Comparison of ENCODE assay signal across 22 cellular contexts in the genomic region with DNA sequence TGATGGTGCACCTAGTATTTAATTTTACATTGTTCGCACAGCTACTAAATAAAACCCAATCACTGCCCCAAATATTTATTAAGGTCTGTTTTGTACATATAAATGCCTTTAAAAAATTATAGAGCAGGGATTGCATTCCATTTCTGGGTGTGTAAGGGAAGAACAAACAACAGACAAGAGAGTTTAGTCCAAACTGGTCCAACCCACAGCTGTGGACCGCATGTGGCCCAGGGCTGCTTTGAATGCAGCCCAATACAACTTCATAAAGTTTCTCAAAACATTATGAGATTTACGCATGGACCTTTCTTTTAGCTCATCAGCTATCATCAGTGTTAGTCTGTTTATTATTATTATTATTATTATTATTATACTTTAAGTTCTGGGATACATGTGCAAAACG.
"Had no signal": no experiment of that assay in that cellular context is flagged by ENCODE, and none has a peak within 500 bp of the region (broad histone marks: within the 10 kb centered on the region; RNA-seq: fewer than 3 reads in every experiment).

No MANE protein-coding gene starts in this region.

- H3K27ac ChIP-seq: brain microvascular endothelial cell, heart right ventricle, left ventricle myocardium inferior, tibial nerve, uterus had no signal

- H3K4me3 Mint-ChIP-seq: activated CD4-positive, alpha-beta T cell treated with anti-CD3 and anti-CD28 coated beads, Interleukin-2, amount 10 ng/mL, durations not matched to agents 7 days and 5 days; activated CD8-positive, alpha-beta T cell treated with anti-CD3 and anti-CD28 coated beads, Interleukin-2, amount 10 ng/mL, durations not matched to agents 7 days and 5 days; activated naive CD4-positive, alpha-beta T cell treated with anti-CD3 and anti-CD28 coated beads, Interleukin-2, amount 10 ng/mL, durations not matched to agents 7 days and 5 days; activated naive CD8-positive, alpha-beta T cell treated with anti-CD3 and anti-CD28 coated beads, Interleukin-2, amount 50 U/mL, for 24 hours; activated T-cell treated with anti-CD3 and anti-CD28 coated beads, Interleukin-2, amount 50 U/mL, for 24 hours; dendritic cell treated with granulocyte-macrophage colony-stimulating factor and Interleukin-4, amounts not matched to agents 40 ng/mL and 50 ng/mL, for 4 days; nephron progenitor cell; T-helper 1 cell treated with Interleukin-12 subunit alpha and Interleukin-12 subunit beta and Interleukin-4 antibody, amounts not matched to agents 30 μg/mL and 1 μg/mL, for 36 hours had no signal

- H3K4me1 ChIP-seq: heart right ventricle, left ventricle myocardium inferior, tibial nerve, uterus had no signal

- H3K27ac Mint-ChIP-seq: activated CD4-positive, alpha-beta T cell treated with anti-CD3 and anti-CD28 coated beads, Interleukin-2, amount 10 ng/mL, durations not matched to agents 7 days and 5 days; activated CD8-positive, alpha-beta T cell treated with anti-CD3 and anti-CD28 coated beads, Interleukin-2, amount 10 ng/mL, durations not matched to agents 7 days and 5 days; activated naive CD4-positive, alpha-beta T cell treated with anti-CD3 and anti-CD28 coated beads, Interleukin-2, amount 10 ng/mL, durations not matched to agents 7 days and 5 days; activated naive CD8-positive, alpha-beta T cell treated with anti-CD3 and anti-CD28 coated beads, Interleukin-2, amount 50 U/mL, for 24 hours; activated T-cell treated with anti-CD3 and anti-CD28 coated beads, Interleukin-2, amount 50 U/mL, for 24 hours; dendritic cell treated with granulocyte-macrophage colony-stimulating factor and Interleukin-4, amounts not matched to agents 40 ng/mL and 50 ng/mL, for 4 days; T-helper 1 cell treated with Interleukin-12 subunit alpha and Interleukin-12 subunit beta and Interleukin-4 antibody, amounts not matched to agents 30 μg/mL and 1 μg/mL, for 36 hours had no signal

- ATAC-seq: activated CD8-positive, alpha-beta T cell treated with anti-CD3 and anti-CD28 coated beads, Interleukin-2, amount 10 ng/mL, durations not matched to agents 7 days and 5 days; activated naive CD8-positive, alpha-beta T cell treated with anti-CD3 and anti-CD28 coated beads, Interleukin-2, amount 50 U/mL, for 24 hours; heart right ventricle; stimulated activated naive CD8-positive, alpha-beta T cell treated with anti-CD3 and anti-CD28 coated beads, Interleukin-15, Interleukin-2, amounts not matched to agents 100 U/mL and 50 U/mL, for 24 hours had no signal

- H3K27me3 Mint-ChIP-seq: activated CD4-positive, alpha-beta T cell treated with anti-CD3 and anti-CD28 coated beads, Interleukin-2, amount 10 ng/mL, durations not matched to agents 7 days and 5 days; activated naive CD4-positive, alpha-beta T cell treated with anti-CD3 and anti-CD28 coated beads, Interleukin-2, amount 10 ng/mL, durations not matched to agents 7 days and 5 days; activated naive CD8-positive, alpha-beta T cell treated with anti-CD3 and anti-CD28 coated beads, Interleukin-2, amount 50 U/mL, for 24 hours; activated T-cell treated with anti-CD3 and anti-CD28 coated beads, Interleukin-2, amount 50 U/mL, for 24 hours; dendritic cell treated with granulocyte-macrophage colony-stimulating factor and Interleukin-4, amounts not matched to agents 40 ng/mL and 50 ng/mL, for 4 days had no signal

- H3K9me3 ChIP-seq: heart right ventricle, left ventricle myocardium inferior, tibial nerve, uterus had no signal

- H3K4me3 ChIP-seq: heart right ventricle, left ventricle myocardium inferior, tibial nerve, uterus had no signal

- H3K4me1 Mint-ChIP-seq: activated CD4-positive, alpha-beta T cell treated with anti-CD3 and anti-CD28 coated beads, Interleukin-2, amount 10 ng/mL, durations not matched to agents 7 days and 5 days; activated naive CD4-positive, alpha-beta T cell treated with anti-CD3 and anti-CD28 coated beads, Interleukin-2, amount 10 ng/mL, durations not matched to agents 7 days and 5 days; activated naive CD8-positive, alpha-beta T cell treated with anti-CD3 and anti-CD28 coated beads, Interleukin-2, amount 50 U/mL, for 24 hours had no signal

- H3K36me3 ChIP-seq: brain microvascular endothelial cell, heart right ventricle, left ventricle myocardium inferior, tibial nerve, uterus had no signal

- DNase-seq: activated CD4-positive, alpha-beta T cell treated with anti-CD3 and anti-CD28 coated beads, Interleukin-2, amount 10 ng/mL, durations not matched to agents 7 days and 5 days; activated CD8-positive, alpha-beta T cell treated with anti-CD3 and anti-CD28 coated beads, Interleukin-2, amount 10 ng/mL, durations not matched to agents 7 days and 5 days; activated naive CD4-positive, alpha-beta T cell treated with anti-CD3 and anti-CD28 coated beads, Interleukin-2, amount 10 ng/mL, durations not matched to agents 7 days and 5 days; activated naive CD8-positive, alpha-beta T cell treated with anti-CD3 and anti-CD28 coated beads, Interleukin-2, amount 50 U/mL, for 24 hours; activated T-cell treated with anti-CD3 and anti-CD28 coated beads, Interleukin-2, amount 50 U/mL, for 24 hours; aorta; brain microvascular endothelial cell; cerebellar nuclear complex; effector memory CD4-positive, alpha-beta T cell; heart right ventricle; kidney glomerular epithelial cell; left ventricle myocardium inferior; mammary epithelial cell; nephron progenitor cell; nucleus accumbens; stimulated activated CD4-positive, alpha-beta T cell treated with anti-CD3 and anti-CD28 coated beads, Interleukin-2, amount 100 ng/mL, for 24 hours; stimulated activated naive CD8-positive, alpha-beta T cell treated with anti-CD3 and anti-CD28 coated beads, Interleukin-15, Interleukin-2, amounts not matched to agents 100 U/mL and 50 U/mL, for 24 hours; substantia nigra; uterus had no signal

- H3K27me3 ChIP-seq: brain microvascular endothelial cell, heart right ventricle, tibial nerve, uterus had no signal

- H3K36me3 Mint-ChIP-seq: activated naive CD4-positive, alpha-beta T cell treated with anti-CD3 and anti-CD28 coated beads, Interleukin-2, amount 10 ng/mL, durations not matched to agents 7 days and 5 days had no signal
